22 cellular contexts compared by ENCODE assay signal in genomic region chr7:140205600-140205999, GRCh38. TPM values are rescaled to one million over a fixed set of nuclear protein-coding genes. Genes with fewer than 3 reads are reported as not detected.
DNase-seq lines count a peak whose midpoint lies in the region; ATAC-seq and TF ChIP-seq lines count a peak whose summit lies in the region.
"Had no signal": no experiment of that assay in that cellular context is flagged by ENCODE, and none has a peak within 500 bp of the region (broad histone marks: within the 10 kb centered on the region; RNA-seq: fewer than 3 reads in every experiment).

No MANE protein-coding gene starts in this region.

- H3K4me1 ChIP-seq in DOHH2 (ENCODE audit: control insufficient read depth, low read length) (peaks cover 58% of the 10 kb centered on the region), mucosa of rectum (ENCODE audit: control insufficient read depth in 2 of 2, insufficient read depth in 2 of 2, low read length in 2 of 2) (peaks cover 3 to 8% of the 10 kb centered on the region in 2 donors)

- H3K4me2 ChIP-seq in DOHH2 (ENCODE audit: low read length) = peak overlapping the region; percentile 64; the same call in 1 of the 2 replicates

- no peaks in the 10 kb centered on the region for H3K9me2 ChIP-seq in DOHH2 (replicated peaks; ENCODE audit: control insufficient read depth, low read length)

- peaks cover 13% of the 10 kb centered on the region for H3K9me3 Mint-ChIP-seq in T-helper 2 cell treated with Interferon-gamma antibody and Interleukin-4, amounts not matched to agents 5 μg/mL and 100 μg/mL, for 36 hours
- peaks cover 16% of the 10 kb centered on the region for H3K9me3 Mint-ChIP-seq in activated CD4-positive, alpha-beta memory T cell treated with anti-CD3 and anti-CD28 coated beads, Interleukin-2, amount 10 ng/mL, durations not matched to agents 7 days and 5 days
- peaks cover 7% of the 10 kb centered on the region for H3K9me3 Mint-ChIP-seq in MCF 10A (ENCODE audit: unreplicated experiment)

- no peaks in the 10 kb centered on the region for H3K27me3 Mint-ChIP-seq in T-helper 2 cell treated with Interferon-gamma antibody and Interleukin-4, amounts not matched to agents 5 μg/mL and 100 μg/mL, for 36 hours (ENCODE audit: low read depth)
- H3K27me3 Mint-ChIP-seq in activated CD4-positive, alpha-beta memory T cell treated with anti-CD3 and anti-CD28 coated beads, Interleukin-2, amount 10 ng/mL, durations not matched to agents 7 days and 5 days = no peaks in the 10 kb centered on the region
- no peaks in the 10 kb centered on the region for H3K27me3 Mint-ChIP-seq in MCF 10A (ENCODE audit: insufficient read depth, unreplicated experiment)

- H3K9ac ChIP-seq in mucosa of rectum (ENCODE audit: low read depth in 1 of 2, low read length in 2 of 2) = no peak overlapping the region

- BruUV-seq in MCF 10A (replicated peaks; lab: Mats Ljungman, UMichigan) = no TSS peak

- H3K79me2 ChIP-seq in DOHH2 (ENCODE audit: control insufficient read depth, low read length) = no peaks in the 10 kb centered on the region

- no peaks in the 10 kb centered on the region for H4K20me1 ChIP-seq in DOHH2 (ENCODE audit: control insufficient read depth, insufficient read depth, low read depth, low read length)

- no peak for ATAC-seq in GM21619 (IDR thresholded peaks at IDR 0.05; ENCODE audit: unreplicated experiment)
- ATAC-seq in GM19455 (IDR thresholded peaks at IDR 0.05; ENCODE audit: unreplicated experiment) = no peak
- ATAC-seq: Panc1 had no signal

- H3K9me3 ChIP-seq in DOHH2 (ENCODE audit: control insufficient read depth, insufficient read depth, low read length) = no peaks in the 10 kb centered on the region
- no peaks in the 10 kb centered on the region for H3K9me3 ChIP-seq in mucosa of rectum (ENCODE audit: control insufficient read depth in 2 of 2, low read length in 2 of 2)

- H3K27ac ChIP-seq in DOHH2 (ENCODE audit: low read depth, low read length) = no peak overlapping the region
- H3K27ac ChIP-seq in mucosa of rectum (ENCODE audit: low read depth in 2 of 2, low read length in 2 of 2) = peak overlapping the region; percentile 48 to 55

- H3K4me1 Mint-ChIP-seq in T-helper 2 cell treated with Interferon-gamma antibody and Interleukin-4, amounts not matched to agents 5 μg/mL and 100 μg/mL, for 36 hours (ENCODE audit: low read depth) = peaks cover 30% of the 10 kb centered on the region
- peaks cover 53% of the 10 kb centered on the region for H3K4me1 Mint-ChIP-seq in activated CD4-positive, alpha-beta memory T cell treated with anti-CD3 and anti-CD28 coated beads, Interleukin-2, amount 10 ng/mL, durations not matched to agents 7 days and 5 days
- no peaks in the 10 kb centered on the region for H3K4me1 Mint-ChIP-seq in MCF 10A (ENCODE audit: insufficient read depth, unreplicated experiment)

- H3K4me3 ChIP-seq in DOHH2 (ENCODE audit: low read length) (no peak overlapping the region), mucosa of rectum (ENCODE audit: low read length in 2 of 2) (no peak overlapping the region)

- H3F3A ChIP-seq in DOHH2 (ENCODE audit: control insufficient read depth, insufficient read depth) = peaks cover 15% of the 10 kb centered on the region

- H3K27me3 ChIP-seq in DOHH2 (ENCODE audit: control insufficient read depth, low read length) = no peaks in the 10 kb centered on the region
- H3K27me3 ChIP-seq in mucosa of rectum (ENCODE audit: control insufficient read depth in 2 of 2, insufficient read depth in 2 of 2, low read length in 2 of 2) = no peaks in the 10 kb centered on the region

- peak overlapping the region; percentile 0 for H3K27ac Mint-ChIP-seq in T-helper 2 cell treated with Interferon-gamma antibody and Interleukin-4, amounts not matched to agents 5 μg/mL and 100 μg/mL, for 36 hours
- H3K27ac Mint-ChIP-seq in activated CD4-positive, alpha-beta memory T cell treated with anti-CD3 and anti-CD28 coated beads, Interleukin-2, amount 10 ng/mL, durations not matched to agents 7 days and 5 days = peak overlapping the region; percentile 40
- H3K27ac Mint-ChIP-seq in MCF 10A (ENCODE audit: low read depth, unreplicated experiment) = no peak overlapping the region
- H3K27ac Mint-ChIP-seq: CD8-positive, alpha-beta memory T cell; H9; HFFc6 had no signal

- no peak for TF ChIP-seq CTCF in DOHH2 (IDR thresholded peaks at IDR 0.05; ENCODE audit: low read depth, low read length, poor library complexity, severe bottlenecking)
- no peak for TF ChIP-seq CTCF in MCF 10A (IDR thresholded peaks at IDR 0.05; ENCODE audit: unreplicated experiment)

- H3K4me3 Mint-ChIP-seq in T-helper 2 cell treated with Interferon-gamma antibody and Interleukin-4, amounts not matched to agents 5 μg/mL and 100 μg/mL, for 36 hours = no peak overlapping the region
- no peak overlapping the region for H3K4me3 Mint-ChIP-seq in activated CD4-positive, alpha-beta memory T cell treated with anti-CD3 and anti-CD28 coated beads, Interleukin-2, amount 10 ng/mL, durations not matched to agents 7 days and 5 days
- H3K4me3 Mint-ChIP-seq in MCF 10A (ENCODE audit: unreplicated experiment) = no peak overlapping the region
- H3K4me3 Mint-ChIP-seq: CD8-positive, alpha-beta memory T cell; H9; HFFc6 had no signal

- POLR2A ChIA-PET in activated CD4-positive, alpha-beta memory T cell treated with anti-CD3 and anti-CD28 coated beads, Interleukin-2, amount 10 ng/mL, durations not matched to agents 7 days and 5 days (lab: Charles Lee) = interaction anchor here (11.5 to 16.0 kb wide), 2 partner anchors 21 to 28 kb away, joined by 170 to 318 read pairs; partner anchors contain the start of gene KDM7A
- POLR2A ChIA-PET in MCF 10A (lab: Yijun Ruan, JAX) = interaction anchor here (1.5 kb wide), 1 partner anchor 28 kb away, joined by 4 read pairs; no protein-coding TSS in a partner anchor

- intact Hi-C loops in MCF 10A (cut with micrococcal nuclease) = no loop called here

- H3K36me3 ChIP-seq in DOHH2 (ENCODE audit: control insufficient read depth, low read length) (no peaks in the 10 kb centered on the region), mucosa of rectum (ENCODE audit: control insufficient read depth in 2 of 2, insufficient read depth in 2 of 2, low read length in 2 of 2) (no peaks in the 10 kb centered on the region)

- CTCF ChIA-PET in activated CD4-positive, alpha-beta memory T cell treated with anti-CD3 and anti-CD28 coated beads, Interleukin-2, amount 10 ng/mL, durations not matched to agents 7 days and 5 days (lab: Charles Lee) = no interaction called here
- CTCF ChIA-PET in MCF 10A (lab: Yijun Ruan, JAX) = no interaction called here

- DNase-seq in T-helper 2 cell treated with Interferon-gamma antibody and Interleukin-4, amounts not matched to agents 5 μg/mL and 100 μg/mL, for 36 hours (ENCODE audit: low spot score) = no peak
- DNase-seq in T-helper 2 cell = no peak
- no peak for DNase-seq in activated CD4-positive, alpha-beta memory T cell treated with anti-CD3 and anti-CD28 coated beads, Interleukin-2, amount 10 ng/mL, durations not matched to agents 7 days and 5 days
- DNase-seq in MCF 10A (ENCODE audit: unreplicated experiment) = no peak
- DNase-seq: AML-193; C1 segment of cervical spinal cord; Calu3; CD8-positive, alpha-beta memory T cell; EL; GF-D8; H9; HFFc6; MM.1S; NCI-H1048; NCI-H1417 treated with DMSO at 0.1 percent for 48 hours; NCI-H226; SIG-M5 had no signal

- H3K36me3 Mint-ChIP-seq in T-helper 2 cell treated with Interferon-gamma antibody and Interleukin-4, amounts not matched to agents 5 μg/mL and 100 μg/mL, for 36 hours (ENCODE audit: low read depth) = peaks cover 7% of the 10 kb centered on the region
- H3K36me3 Mint-ChIP-seq in activated CD4-positive, alpha-beta memory T cell treated with anti-CD3 and anti-CD28 coated beads, Interleukin-2, amount 10 ng/mL, durations not matched to agents 7 days and 5 days (ENCODE audit: low read depth) = peaks cover 15% of the 10 kb centered on the region
- no peaks in the 10 kb centered on the region for H3K36me3 Mint-ChIP-seq in MCF 10A (ENCODE audit: insufficient read depth, unreplicated experiment)

RNA-seq across cellular contexts. Expression of gene KDM7A, which starts 28.8 kb away (rescaled TPM):
- total RNA-seq in activated CD4-positive, alpha-beta memory T cell treated with anti-CD3 and anti-CD28 coated beads, Interleukin-2, amount 10 ng/mL, durations not matched to agents 7 days and 5 days = 10 to 100 TPM; 24.3 to 25.9 TPM
- total RNA-seq in MCF 10A (2022) = 12.4 and 14.2 TPM in 2 replicates
